20 cellular contexts compared by ENCODE assay signal in genomic region chr9:23635276-23635675, GRCh38.
"Had no signal": no experiment of that assay in that cellular context is flagged by ENCODE, and none has a peak within 500 bp of the region (broad histone marks: within the 10 kb centered on the region; RNA-seq: fewer than 3 reads in every experiment).

No MANE protein-coding gene starts in this region.

- H3K9me3 ChIP-seq: heart right ventricle, left lung, ovary, uterus had no signal

- H3K9me3 Mint-ChIP-seq: type B pancreatic cell had no signal

- H3K27ac Mint-ChIP-seq: natural killer cell treated with Interleukin-12 subunit alpha and Interleukin-12 subunit beta and Interleukin-15 and Interleukin-18, amount 100 ng/mL, for 72 hours; neural progenitor cell; type B pancreatic cell had no signal

- H3K27ac ChIP-seq: dorsolateral prefrontal cortex, heart right ventricle, left lung, neural progenitor cell, ovary, uterus had no signal

- H3K4me2 ChIP-seq: neural progenitor cell had no signal

- ATAC-seq: esophagus mucosa; heart right ventricle; left lung; natural killer cell treated with Interleukin-12 subunit alpha and Interleukin-12 subunit beta and Interleukin-15 and Interleukin-18, amount 100 ng/mL, for 72 hours; right cardiac atrium had no signal

- H3K36me3 ChIP-seq: heart right ventricle, left lung, neural progenitor cell, ovary, uterus had no signal

- DNase-seq: cortex of kidney; dorsolateral prefrontal cortex; effector CD8-positive, alpha-beta T cell; heart right ventricle; hypothalamus; left lung; mesenchymal stem cell; midbrain; nucleus accumbens; ovary; right cardiac atrium; small intestine; stimulated activated CD4-positive, alpha-beta T cell treated with anti-CD3 and anti-CD28 coated beads, Interleukin-12 subunit alpha, Interleukin-12 subunit beta, amount 100 ng/mL, for 4 hours; stimulated activated naive CD4-positive, alpha-beta T cell treated with Interleukin-2 at 50 U/mL for 16 hours; uterus had no signal

- H3K4me3 Mint-ChIP-seq: natural killer cell treated with Interleukin-12 subunit alpha and Interleukin-12 subunit beta and Interleukin-15 and Interleukin-18, amount 100 ng/mL, for 72 hours; neural progenitor cell; type B pancreatic cell had no signal

- H2AFZ ChIP-seq: neural progenitor cell had no signal

- H3K36me3 Mint-ChIP-seq: type B pancreatic cell had no signal

- H3K27me3 Mint-ChIP-seq: natural killer cell treated with Interleukin-12 subunit alpha and Interleukin-12 subunit beta and Interleukin-15 and Interleukin-18, amount 100 ng/mL, for 72 hours; type B pancreatic cell had no signal

- H3K4me3 ChIP-seq: dorsolateral prefrontal cortex, heart right ventricle, left lung, lung, neural progenitor cell, ovary, uterus had no signal

- H3K27me3 ChIP-seq: dorsolateral prefrontal cortex, heart right ventricle, left lung, neural progenitor cell, ovary, uterus had no signal

- H3K9ac ChIP-seq: neural progenitor cell had no signal

- H3K4me1 ChIP-seq: heart right ventricle, left lung, neural progenitor cell, uterus had no signal
